Comparison of ENCODE assay signal across 18 cellular contexts in genomic region chr6:148891027-148891783, GRCh38.
"Had no signal": no experiment of that assay in that cellular context is flagged by ENCODE, and none has a peak within 500 bp of the region (broad histone marks: within the 10 kb centered on the region; RNA-seq: fewer than 3 reads in every experiment).

No MANE protein-coding gene starts in this region.

- H3K27ac ChIP-seq: SJSA1 had no signal

- H3K36me3 ChIP-seq: SJSA1, thyroid gland had no signal

- H3K4me3 ChIP-seq: mucosa of descending colon, SJSA1, thyroid gland had no signal

- ATAC-seq: activated naive CD8-positive, alpha-beta T cell treated with anti-CD3 and anti-CD28 coated beads, Interleukin-2, amount 50 U/mL, for 24 hours; mucosa of descending colon; natural killer cell had no signal

- DNase-seq: activated CD4-positive, alpha-beta memory T cell treated with anti-CD3 and anti-CD28 coated beads, Interleukin-2, amount 10 ng/mL, durations not matched to agents 7 days and 5 days; activated CD4-positive, alpha-beta T cell treated with anti-CD3 and anti-CD28 coated beads for 1 hour; activated CD8-positive, alpha-beta memory T cell treated with anti-CD3 and anti-CD28 coated beads, Interleukin-2, amount 50 U/mL, for 48 hours; activated naive CD4-positive, alpha-beta T cell treated with Interleukin-2 at 50 U/mL for 16 hours; activated naive CD8-positive, alpha-beta T cell treated with anti-CD3 and anti-CD28 coated beads, Interleukin-2, amount 50 U/mL, for 24 hours; central memory CD4-positive, alpha-beta T cell; endodermal cell; erythroblast; hippocampal formation; mammary epithelial cell; mucosa of descending colon; natural killer cell; occipital lobe; stimulated activated CD4-positive, alpha-beta T cell treated with anti-CD3 and anti-CD28 coated beads, Interleukin-15, amount 100 ng/mL, for 24 hours; stimulated activated CD4-positive, alpha-beta T cell treated with anti-CD3 and anti-CD28 coated beads, Interleukin-4, amount 100 ng/mL, for 24 hours; SW 1271; thyroid gland had no signal

- H3K27me3 ChIP-seq: SJSA1, thyroid gland had no signal

- H3K9me3 ChIP-seq: mucosa of descending colon, SJSA1, thyroid gland had no signal
